In genomic region chr1:101653482-101653946, GRCh38 we compare ENCODE assay signal across 11 cellular contexts.
DNase-seq lines count a peak whose midpoint lies in the region; ATAC-seq and TF ChIP-seq lines count a peak whose summit lies in the region.
"Had no signal": no experiment of that assay in that cellular context is flagged by ENCODE, and none has a peak within 500 bp of the region (broad histone marks: within the 10 kb centered on the region; RNA-seq: fewer than 3 reads in every experiment).

No MANE protein-coding gene starts in this region.

- H3K27ac Mint-ChIP-seq in endothelial cell (ENCODE audit: unreplicated experiment) (no peak overlapping the region), progenitor cell of endocrine pancreas (no peak overlapping the region)

- no peak overlapping the region for H3K27ac ChIP-seq in esophagus muscularis mucosa (replicated peaks in 1 of 4)

- H3K4me3 Mint-ChIP-seq in endothelial cell (ENCODE audit: unreplicated experiment) (no peak overlapping the region), progenitor cell of endocrine pancreas (ENCODE audit: low read depth) (no peak overlapping the region)

- TF ChIP-seq EP300 in esophagus muscularis mucosa (IDR thresholded peaks at IDR 0.05) = no peak

- H3K36me3 Mint-ChIP-seq in endothelial cell (ENCODE audit: low read depth, unreplicated experiment) (no peaks in the 10 kb centered on the region), progenitor cell of endocrine pancreas (ENCODE audit: insufficient read depth) (peaks cover 1% of the 10 kb centered on the region)

- 13% methylated on average over 3 of the region's 3 CpGs for WGBS in esophagus muscularis mucosa

- no peaks in the 10 kb centered on the region for H3K4me1 Mint-ChIP-seq in endothelial cell (ENCODE audit: unreplicated experiment)
- H3K4me1 Mint-ChIP-seq in progenitor cell of endocrine pancreas (ENCODE audit: low read depth) = peaks cover 2% of the 10 kb centered on the region

- no peaks in the 10 kb centered on the region for H3K4me1 ChIP-seq in esophagus muscularis mucosa

- peak; percentile 18 for DNase-seq in DMS 273 (lab: John Stamatoyannopoulos, UW; ENCODE audit: unreplicated experiment)
- no peak for DNase-seq in DMS 273 treated with DMSO at 0.1 percent for 48 hours (lab: John Stamatoyannopoulos, UW)
- peak; percentile 22 for DNase-seq in NCI-H526 treated with DMSO at 0.1 percent for 48 hours (lab: John Stamatoyannopoulos, UW)
- peak; percentile 22 for DNase-seq in endothelial cell (ENCODE audit: low spot score)
- no peak for DNase-seq in progenitor cell of endocrine pancreas (ENCODE audit: low spot score, unreplicated experiment)
- DNase-seq in esophagus muscularis mucosa (ENCODE audit: extremely low spot score) = no peak
- DNase-seq: 8988T; anterior cingulate cortex; stimulated activated CD4-positive, alpha-beta T cell treated with anti-CD3 and anti-CD28 coated beads, Interleukin-4, amount 100 ng/mL, for 4 hours had no signal

- peaks cover 7% of the 10 kb centered on the region for H3K27me3 Mint-ChIP-seq in endothelial cell (ENCODE audit: unreplicated experiment)
- H3K27me3 Mint-ChIP-seq in progenitor cell of endocrine pancreas = no peaks in the 10 kb centered on the region

- ATAC-seq in HG02623 (IDR thresholded peaks at IDR 0.05; ENCODE audit: unreplicated experiment) (no peak), HG03460 (IDR thresholded peaks at IDR 0.05; ENCODE audit: unreplicated experiment) (no peak)

- H3K36me3 ChIP-seq in esophagus muscularis mucosa = no peaks in the 10 kb centered on the region

- H3K27me3 ChIP-seq in esophagus muscularis mucosa = no peaks in the 10 kb centered on the region

- no peak overlapping the region for H3K4me3 ChIP-seq in esophagus muscularis mucosa

- H3K9me3 Mint-ChIP-seq in endothelial cell (ENCODE audit: unreplicated experiment) (no peaks in the 10 kb centered on the region), progenitor cell of endocrine pancreas (ENCODE audit: low read depth) (peaks cover 15% of the 10 kb centered on the region)

- intact Hi-C loops in esophagus muscularis mucosa (cut with DNase I) = no loop called here

- TF ChIP-seq POLR2A in esophagus muscularis mucosa (IDR thresholded peaks at IDR 0.05; ENCODE audit: low read depth) = no peak

- TF ChIP-seq CTCF in endothelial cell (IDR thresholded peaks at IDR 0.05; ENCODE audit: unreplicated experiment) (no peak), progenitor cell of endocrine pancreas (IDR thresholded peaks at IDR 0.05; ENCODE audit: unreplicated experiment) (peak; percentile 58), esophagus muscularis mucosa (IDR thresholded peaks at IDR 0.05) (no peak)

- peaks cover 0 to 23% (median 8%) of the 10 kb centered on the region in 4 donors for H3K9me3 ChIP-seq in esophagus muscularis mucosa

Comparison
In these comparisons a context has a peak if more than half of its experiments do, and no peak if none do; other contexts are left out.
1. DNase-seq: peak in DMS 273 (single experiment), NCI-H526 treated with DMSO at 0.1 percent for 48 hours (single experiment) and endothelial cell (single experiment); none in DMS 273 treated with DMSO at 0.1 percent for 48 hours (single experiment), progenitor cell of endocrine pancreas (single experiment) and esophagus muscularis mucosa (single experiment).